Comparison of ENCODE assay signal across 1 cellular context in the genomic region with DNA sequence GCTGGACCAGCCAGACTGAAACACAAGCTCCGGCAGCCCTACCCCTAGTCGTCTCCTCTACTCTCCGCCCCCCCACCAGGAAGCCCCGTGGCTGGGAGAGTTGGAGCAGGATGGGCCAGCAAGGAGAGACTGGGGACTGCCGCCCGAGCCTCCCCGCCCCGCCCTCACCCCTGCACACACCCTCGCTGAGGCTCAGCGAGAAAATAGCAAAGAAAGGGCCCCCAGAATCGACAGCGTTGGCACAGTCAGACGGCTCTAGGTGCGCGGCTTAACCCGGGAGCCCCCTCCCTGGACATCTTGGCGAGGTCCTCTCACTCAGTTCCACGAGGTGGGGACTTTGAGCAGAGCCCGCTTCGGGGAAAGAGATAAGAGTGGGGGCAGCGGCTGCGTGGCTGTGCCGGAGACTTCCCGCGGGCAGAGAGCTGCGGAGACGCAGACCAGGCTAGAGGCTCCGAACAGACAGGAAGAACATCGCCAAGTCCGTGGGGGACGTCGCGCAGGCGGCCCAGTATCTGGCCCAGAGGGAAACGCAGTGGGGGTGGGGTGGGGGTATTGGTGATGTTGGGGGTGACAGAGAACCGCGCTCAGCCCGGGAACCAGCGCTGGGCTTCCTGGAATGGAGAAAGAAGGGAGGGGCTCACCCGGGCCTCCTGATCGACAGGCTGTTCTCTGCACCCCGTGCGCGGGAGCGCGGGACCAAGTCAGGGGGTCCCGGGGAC.
TF ChIP-seq lines count a peak whose summit lies in the region.

No MANE protein-coding gene starts in this region.

TF ChIP-seq in K562, 482 proteins besides CTCF, POLR2A, EP300 and RAD21 (continued from another document and continues in another):
- TF ChIP-seq, protein P1, sequence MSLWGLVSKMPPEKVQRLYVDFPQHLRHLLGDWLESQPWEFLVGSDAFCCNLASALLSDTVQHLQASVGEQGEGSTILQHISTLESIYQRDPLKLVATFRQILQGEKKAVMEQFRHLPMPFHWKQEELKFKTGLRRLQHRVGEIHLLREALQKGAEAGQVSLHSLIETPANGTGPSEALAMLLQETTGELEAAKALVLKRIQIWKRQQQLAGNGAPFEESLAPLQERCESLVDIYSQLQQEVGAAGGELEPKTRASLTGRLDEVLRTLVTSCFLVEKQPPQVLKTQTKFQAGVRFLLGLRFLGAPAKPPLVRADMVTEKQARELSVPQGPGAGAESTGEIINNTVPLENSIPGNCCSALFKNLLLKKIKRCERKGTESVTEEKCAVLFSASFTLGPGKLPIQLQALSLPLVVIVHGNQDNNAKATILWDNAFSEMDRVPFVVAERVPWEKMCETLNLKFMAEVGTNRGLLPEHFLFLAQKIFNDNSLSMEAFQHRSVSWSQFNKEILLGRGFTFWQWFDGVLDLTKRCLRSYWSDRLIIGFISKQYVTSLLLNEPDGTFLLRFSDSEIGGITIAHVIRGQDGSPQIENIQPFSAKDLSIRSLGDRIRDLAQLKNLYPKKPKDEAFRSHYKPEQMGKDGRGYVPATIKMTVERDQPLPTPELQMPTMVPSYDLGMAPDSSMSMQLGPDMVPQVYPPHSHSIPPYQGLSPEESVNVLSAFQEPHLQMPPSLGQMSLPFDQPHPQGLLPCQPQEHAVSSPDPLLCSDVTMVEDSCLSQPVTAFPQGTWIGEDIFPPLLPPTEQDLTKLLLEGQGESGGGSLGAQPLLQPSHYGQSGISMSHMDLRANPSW (CRISPR knock-in tag; IDR thresholded peaks at IDR 0.05), result no peak
- TF ChIP-seq ZC3H11A (IDR thresholded peaks at IDR 0.05; ENCODE audit: low read depth, low read length), result no peak
- no peak for TF ChIP-seq CEBPB (tag; IDR thresholded peaks at IDR 0.05)
- TF ChIP-seq SMARCC2 (IDR thresholded peaks at IDR 0.05; ENCODE audit: low read depth), result no peak
- TF ChIP-seq, protein P2, sequence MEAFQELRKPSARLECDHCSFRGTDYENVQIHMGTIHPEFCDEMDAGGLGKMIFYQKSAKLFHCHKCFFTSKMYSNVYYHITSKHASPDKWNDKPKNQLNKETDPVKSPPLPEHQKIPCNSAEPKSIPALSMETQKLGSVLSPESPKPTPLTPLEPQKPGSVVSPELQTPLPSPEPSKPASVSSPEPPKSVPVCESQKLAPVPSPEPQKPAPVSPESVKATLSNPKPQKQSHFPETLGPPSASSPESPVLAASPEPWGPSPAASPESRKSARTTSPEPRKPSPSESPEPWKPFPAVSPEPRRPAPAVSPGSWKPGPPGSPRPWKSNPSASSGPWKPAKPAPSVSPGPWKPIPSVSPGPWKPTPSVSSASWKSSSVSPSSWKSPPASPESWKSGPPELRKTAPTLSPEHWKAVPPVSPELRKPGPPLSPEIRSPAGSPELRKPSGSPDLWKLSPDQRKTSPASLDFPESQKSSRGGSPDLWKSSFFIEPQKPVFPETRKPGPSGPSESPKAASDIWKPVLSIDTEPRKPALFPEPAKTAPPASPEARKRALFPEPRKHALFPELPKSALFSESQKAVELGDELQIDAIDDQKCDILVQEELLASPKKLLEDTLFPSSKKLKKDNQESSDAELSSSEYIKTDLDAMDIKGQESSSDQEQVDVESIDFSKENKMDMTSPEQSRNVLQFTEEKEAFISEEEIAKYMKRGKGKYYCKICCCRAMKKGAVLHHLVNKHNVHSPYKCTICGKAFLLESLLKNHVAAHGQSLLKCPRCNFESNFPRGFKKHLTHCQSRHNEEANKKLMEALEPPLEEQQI (IDR thresholded peaks at IDR 0.05), result no peak
- TF ChIP-seq ZNF707 (CRISPR knock-in tag; conservative IDR thresholded peaks at IDR 0.05), result no peak
- no peak; the same call in 1 of the 2 replicates for TF ChIP-seq GATAD2B (IDR thresholded peaks at IDR 0.05; ENCODE audit: borderline replicate concordance)
- no peak for TF ChIP-seq CBX8 (IDR thresholded peaks at IDR 0.05; ENCODE audit: borderline replicate concordance, extremely low read depth, low read depth, low read length, poor library complexity, severe bottlenecking)
- TF ChIP-seq FOS (IDR thresholded peaks at IDR 0.05; ENCODE audit: extremely low read depth, insufficient read length), result no peak
- no peak for TF ChIP-seq EZH2 (IDR thresholded peaks at IDR 0.05; ENCODE audit: borderline replicate concordance, low read depth, low read length)
- TF ChIP-seq, protein P3, sequence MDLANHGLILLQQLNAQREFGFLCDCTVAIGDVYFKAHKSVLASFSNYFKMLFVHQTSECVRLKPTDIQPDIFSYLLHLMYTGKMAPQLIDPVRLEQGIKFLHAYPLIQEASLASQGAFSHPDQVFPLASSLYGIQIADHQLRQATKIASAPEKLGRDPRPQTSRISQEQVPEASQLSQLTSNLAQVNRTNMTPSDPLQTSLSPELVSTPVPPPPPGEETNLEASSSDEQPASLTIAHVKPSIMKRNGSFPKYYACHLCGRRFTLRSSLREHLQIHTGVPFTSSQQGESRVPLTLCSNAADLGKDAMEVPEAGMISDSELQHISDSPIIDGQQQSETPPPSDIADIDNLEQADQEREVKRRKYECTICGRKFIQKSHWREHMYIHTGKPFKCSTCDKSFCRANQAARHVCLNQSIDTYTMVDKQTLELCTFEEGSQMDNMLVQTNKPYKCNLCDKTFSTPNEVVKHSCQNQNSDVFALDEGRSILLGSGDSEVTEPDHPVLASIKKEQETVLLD (IDR thresholded peaks at IDR 0.05), result peak; percentile 65; the same call in 1 of the 2 replicates
- TF ChIP-seq ZNF507 (tag; conservative IDR thresholded peaks at IDR 0.05), result no peak
- TF ChIP-seq, protein P4, sequence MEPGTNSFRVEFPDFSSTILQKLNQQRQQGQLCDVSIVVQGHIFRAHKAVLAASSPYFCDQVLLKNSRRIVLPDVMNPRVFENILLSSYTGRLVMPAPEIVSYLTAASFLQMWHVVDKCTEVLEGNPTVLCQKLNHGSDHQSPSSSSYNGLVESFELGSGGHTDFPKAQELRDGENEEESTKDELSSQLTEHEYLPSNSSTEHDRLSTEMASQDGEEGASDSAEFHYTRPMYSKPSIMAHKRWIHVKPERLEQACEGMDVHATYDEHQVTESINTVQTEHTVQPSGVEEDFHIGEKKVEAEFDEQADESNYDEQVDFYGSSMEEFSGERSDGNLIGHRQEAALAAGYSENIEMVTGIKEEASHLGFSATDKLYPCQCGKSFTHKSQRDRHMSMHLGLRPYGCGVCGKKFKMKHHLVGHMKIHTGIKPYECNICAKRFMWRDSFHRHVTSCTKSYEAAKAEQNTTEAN (CRISPR knock-in tag; IDR thresholded peaks at IDR 0.05), result no peak
- TF ChIP-seq LEF1 (IDR thresholded peaks at IDR 0.05), result 0 out of 2 replicates have a peak, but pooled peaks have one; percentile 29
- no peak for TF ChIP-seq CHCHD3 (CRISPR knock-in tag; IDR thresholded peaks at IDR 0.05)
- TF ChIP-seq SRSF7 (optimal IDR thresholded peaks at IDR 0.05; ENCODE audit: low read depth, low read length), result no peak
- 0 out of 2 replicates have a peak, but pooled peaks have one; percentile 46 for TF ChIP-seq ZBTB17 (CRISPR knock-in tag; IDR thresholded peaks at IDR 0.05)
- TF ChIP-seq KDM1A (IDR thresholded peaks at IDR 0.05), result no peak
- TF ChIP-seq MTA2 (IDR thresholded peaks at IDR 0.05; ENCODE audit: low read depth), result no peak
- TF ChIP-seq, protein P5, sequence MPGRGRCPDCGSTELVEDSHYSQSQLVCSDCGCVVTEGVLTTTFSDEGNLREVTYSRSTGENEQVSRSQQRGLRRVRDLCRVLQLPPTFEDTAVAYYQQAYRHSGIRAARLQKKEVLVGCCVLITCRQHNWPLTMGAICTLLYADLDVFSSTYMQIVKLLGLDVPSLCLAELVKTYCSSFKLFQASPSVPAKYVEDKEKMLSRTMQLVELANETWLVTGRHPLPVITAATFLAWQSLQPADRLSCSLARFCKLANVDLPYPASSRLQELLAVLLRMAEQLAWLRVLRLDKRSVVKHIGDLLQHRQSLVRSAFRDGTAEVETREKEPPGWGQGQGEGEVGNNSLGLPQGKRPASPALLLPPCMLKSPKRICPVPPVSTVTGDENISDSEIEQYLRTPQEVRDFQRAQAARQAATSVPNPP (IDR thresholded peaks at IDR 0.05; ENCODE audit: borderline replicate concordance, insufficient read depth, insufficient read length), result no peak
- TF ChIP-seq, protein P6, sequence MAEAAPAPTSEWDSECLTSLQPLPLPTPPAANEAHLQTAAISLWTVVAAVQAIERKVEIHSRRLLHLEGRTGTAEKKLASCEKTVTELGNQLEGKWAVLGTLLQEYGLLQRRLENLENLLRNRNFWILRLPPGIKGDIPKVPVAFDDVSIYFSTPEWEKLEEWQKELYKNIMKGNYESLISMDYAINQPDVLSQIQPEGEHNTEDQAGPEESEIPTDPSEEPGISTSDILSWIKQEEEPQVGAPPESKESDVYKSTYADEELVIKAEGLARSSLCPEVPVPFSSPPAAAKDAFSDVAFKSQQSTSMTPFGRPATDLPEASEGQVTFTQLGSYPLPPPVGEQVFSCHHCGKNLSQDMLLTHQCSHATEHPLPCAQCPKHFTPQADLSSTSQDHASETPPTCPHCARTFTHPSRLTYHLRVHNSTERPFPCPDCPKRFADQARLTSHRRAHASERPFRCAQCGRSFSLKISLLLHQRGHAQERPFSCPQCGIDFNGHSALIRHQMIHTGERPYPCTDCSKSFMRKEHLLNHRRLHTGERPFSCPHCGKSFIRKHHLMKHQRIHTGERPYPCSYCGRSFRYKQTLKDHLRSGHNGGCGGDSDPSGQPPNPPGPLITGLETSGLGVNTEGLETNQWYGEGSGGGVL (CRISPR knock-in tag; IDR thresholded peaks at IDR 0.05), result no peak
- TF ChIP-seq HNRNPLL (IDR thresholded peaks at IDR 0.05; ENCODE audit: low read depth, low read length, poor library complexity, severe bottlenecking), result peak; percentile 27
- TF ChIP-seq PCBP2 (IDR thresholded peaks at IDR 0.05; ENCODE audit: low read depth, low read length, poor library complexity, severe bottlenecking), result no peak
- TF ChIP-seq CBX5 (IDR thresholded peaks at IDR 0.05; ENCODE audit: borderline replicate concordance, low read depth), result no peak
- TF ChIP-seq ZKSCAN1 (IDR thresholded peaks at IDR 0.05; ENCODE audit: low read depth, low read length), result no peak
- no peak for TF ChIP-seq SLC30A9 (CRISPR knock-in tag; IDR thresholded peaks at IDR 0.05)
- TF ChIP-seq, protein P7, sequence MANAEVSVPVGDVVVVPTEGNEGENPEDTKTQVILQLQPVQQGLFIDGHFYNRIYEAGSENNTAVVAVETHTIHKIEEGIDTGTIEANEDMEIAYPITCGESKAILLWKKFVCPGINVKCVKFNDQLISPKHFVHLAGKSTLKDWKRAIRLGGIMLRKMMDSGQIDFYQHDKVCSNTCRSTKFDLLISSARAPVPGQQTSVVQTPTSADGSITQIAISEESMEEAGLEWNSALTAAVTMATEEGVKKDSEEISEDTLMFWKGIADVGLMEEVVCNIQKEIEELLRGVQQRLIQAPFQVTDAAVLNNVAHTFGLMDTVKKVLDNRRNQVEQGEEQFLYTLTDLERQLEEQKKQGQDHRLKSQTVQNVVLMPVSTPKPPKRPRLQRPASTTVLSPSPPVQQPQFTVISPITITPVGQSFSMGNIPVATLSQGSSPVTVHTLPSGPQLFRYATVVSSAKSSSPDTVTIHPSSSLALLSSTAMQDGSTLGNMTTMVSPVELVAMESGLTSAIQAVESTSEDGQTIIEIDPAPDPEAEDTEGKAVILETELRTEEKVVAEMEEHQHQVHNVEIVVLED (CRISPR knock-in tag; IDR thresholded peaks at IDR 0.05), result no peak
- no peak for TF ChIP-seq RBM25 (IDR thresholded peaks at IDR 0.05; ENCODE audit: low read depth, low read length, severe bottlenecking)
- no peak for TF ChIP-seq CCAR2 (IDR thresholded peaks at IDR 0.05; ENCODE audit: low read depth, low read length)
- no peak for TF ChIP-seq ADNP (tag; IDR thresholded peaks at IDR 0.05)
- TF ChIP-seq ZBTB7A (IDR thresholded peaks at IDR 0.05; ENCODE audit: borderline replicate concordance, control insufficient read depth, low read depth, low read length), result peak; percentile 56; the same call in 1 of the 2 replicates
- TF ChIP-seq, protein P8, sequence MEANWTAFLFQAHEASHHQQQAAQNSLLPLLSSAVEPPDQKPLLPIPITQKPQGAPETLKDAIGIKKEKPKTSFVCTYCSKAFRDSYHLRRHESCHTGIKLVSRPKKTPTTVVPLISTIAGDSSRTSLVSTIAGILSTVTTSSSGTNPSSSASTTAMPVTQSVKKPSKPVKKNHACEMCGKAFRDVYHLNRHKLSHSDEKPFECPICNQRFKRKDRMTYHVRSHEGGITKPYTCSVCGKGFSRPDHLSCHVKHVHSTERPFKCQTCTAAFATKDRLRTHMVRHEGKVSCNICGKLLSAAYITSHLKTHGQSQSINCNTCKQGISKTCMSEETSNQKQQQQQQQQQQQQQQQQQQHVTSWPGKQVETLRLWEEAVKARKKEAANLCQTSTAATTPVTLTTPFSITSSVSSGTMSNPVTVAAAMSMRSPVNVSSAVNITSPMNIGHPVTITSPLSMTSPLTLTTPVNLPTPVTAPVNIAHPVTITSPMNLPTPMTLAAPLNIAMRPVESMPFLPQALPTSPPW (CRISPR knock-in tag; IDR thresholded peaks at IDR 0.05), result peak; percentile 66
- TF ChIP-seq, protein P9, sequence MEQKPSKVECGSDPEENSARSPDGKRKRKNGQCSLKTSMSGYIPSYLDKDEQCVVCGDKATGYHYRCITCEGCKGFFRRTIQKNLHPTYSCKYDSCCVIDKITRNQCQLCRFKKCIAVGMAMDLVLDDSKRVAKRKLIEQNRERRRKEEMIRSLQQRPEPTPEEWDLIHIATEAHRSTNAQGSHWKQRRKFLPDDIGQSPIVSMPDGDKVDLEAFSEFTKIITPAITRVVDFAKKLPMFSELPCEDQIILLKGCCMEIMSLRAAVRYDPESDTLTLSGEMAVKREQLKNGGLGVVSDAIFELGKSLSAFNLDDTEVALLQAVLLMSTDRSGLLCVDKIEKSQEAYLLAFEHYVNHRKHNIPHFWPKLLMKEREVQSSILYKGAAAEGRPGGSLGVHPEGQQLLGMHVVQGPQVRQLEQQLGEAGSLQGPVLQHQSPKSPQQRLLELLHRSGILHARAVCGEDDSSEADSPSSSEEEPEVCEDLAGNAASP (IDR thresholded peaks at IDR 0.05), result no peak
- TF ChIP-seq, protein P10, sequence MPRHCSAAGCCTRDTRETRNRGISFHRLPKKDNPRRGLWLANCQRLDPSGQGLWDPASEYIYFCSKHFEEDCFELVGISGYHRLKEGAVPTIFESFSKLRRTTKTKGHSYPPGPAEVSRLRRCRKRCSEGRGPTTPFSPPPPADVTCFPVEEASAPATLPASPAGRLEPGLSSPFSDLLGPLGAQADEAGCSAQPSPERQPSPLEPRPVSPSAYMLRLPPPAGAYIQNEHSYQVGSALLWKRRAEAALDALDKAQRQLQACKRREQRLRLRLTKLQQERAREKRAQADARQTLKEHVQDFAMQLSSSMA (CRISPR knock-in tag; IDR thresholded peaks at IDR 0.05), result no peak
- TF ChIP-seq XRCC5 (IDR thresholded peaks at IDR 0.05; ENCODE audit: low read depth, low read length), result 0 out of 2 replicates have a peak, but pooled peaks have one; percentile 32
- TF ChIP-seq MXI1 (IDR thresholded peaks at IDR 0.05; ENCODE audit: low read depth, low read length), result no peak
- TF ChIP-seq ZNF77 (CRISPR knock-in tag; IDR thresholded peaks at IDR 0.05), result no peak
- 0 out of 2 replicates have a peak, but pooled peaks have one; percentile 35 for TF ChIP-seq SUPT5H (IDR thresholded peaks at IDR 0.05)
- no peak for TF ChIP-seq MTF1 (CRISPR knock-in tag; IDR thresholded peaks at IDR 0.05; ENCODE audit: borderline replicate concordance)
- no peak for TF ChIP-seq GATA2 (CRISPR knock-in tag; IDR thresholded peaks at IDR 0.05)
- TF ChIP-seq ZNF75A (CRISPR knock-in tag; IDR thresholded peaks at IDR 0.05), result no peak
- TF ChIP-seq MCM5 (IDR thresholded peaks at IDR 0.05; ENCODE audit: low read depth), result no peak
- no peak for TF ChIP-seq E2F3 (CRISPR knock-in tag; IDR thresholded peaks at IDR 0.05)
- TF ChIP-seq HIVEP1 (CRISPR knock-in tag; IDR thresholded peaks at IDR 0.05), result no peak
- no peak for TF ChIP-seq ZNF232 (CRISPR knock-in tag; IDR thresholded peaks at IDR 0.05)
- no peak for TF ChIP-seq MECOM (CRISPR knock-in tag; IDR thresholded peaks at IDR 0.05)
- TF ChIP-seq, protein P11, sequence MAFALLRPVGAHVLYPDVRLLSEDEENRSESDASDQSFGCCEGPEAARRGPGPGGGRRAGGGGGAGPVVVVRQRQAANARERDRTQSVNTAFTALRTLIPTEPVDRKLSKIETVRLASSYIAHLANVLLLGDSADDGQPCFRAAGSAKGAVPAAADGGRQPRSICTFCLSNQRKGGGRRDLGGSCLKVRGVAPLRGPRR (CRISPR knock-in tag; IDR thresholded peaks at IDR 0.05), result no peak
- no peak for TF ChIP-seq PPARD (CRISPR knock-in tag; IDR thresholded peaks at IDR 0.05)
